Comparison of ENCODE assay signal across 12 cellular contexts in the genomic region with DNA sequence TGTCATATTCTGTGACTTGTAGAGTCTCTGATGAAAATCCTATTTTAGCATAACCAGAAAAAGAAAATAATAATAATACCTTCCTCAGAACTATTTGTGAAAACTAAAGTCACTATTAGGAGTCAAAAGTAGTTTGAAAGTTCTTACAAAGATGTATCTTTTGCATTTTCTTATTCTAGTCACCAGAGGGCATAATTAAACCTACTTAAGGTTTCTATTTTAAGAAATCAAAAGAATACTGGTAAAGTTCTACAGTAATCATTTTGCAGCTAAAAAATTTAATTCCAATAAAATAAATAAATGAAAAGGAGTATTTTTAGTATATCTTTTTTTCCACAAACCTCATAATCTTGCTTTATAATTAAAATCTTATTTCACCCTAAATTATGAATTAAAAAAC. TPM values are rescaled to one million over a fixed set of nuclear protein-coding genes. Genes with fewer than 3 reads are reported as not detected.
DNase-seq lines count a peak whose midpoint lies in the region; ATAC-seq and TF ChIP-seq lines count a peak whose summit lies in the region.
"Had no signal": no experiment of that assay in that cellular context is flagged by ENCODE, and none has a peak within 500 bp of the region (broad histone marks: within the 10 kb centered on the region; RNA-seq: fewer than 3 reads in every experiment).

No MANE protein-coding gene starts in this region.

- H3K9me2 ChIP-seq in Karpas-422 (replicated peaks; ENCODE audit: insufficient read depth, low read length) = no peaks in the 10 kb centered on the region

- H3K4me2 ChIP-seq in Karpas-422 (ENCODE audit: low read depth, low read length, poor library complexity, severe bottlenecking) = no peak overlapping the region

- POLR2A ChIA-PET in CD8-positive, alpha-beta T cell (lab: Charles Lee) = interaction anchor here (0.6 kb wide), 1 partner anchor 237 kb away, joined by 5 read pairs; no protein-coding TSS in a partner anchor

- CTCF ChIA-PET in CD8-positive, alpha-beta T cell (lab: Charles Lee) = interaction anchor here (0.8 to 7.8 kb wide), 13 partner anchors 10 to 680 kb away, joined by 3 to 128 read pairs (median 4); no protein-coding TSS in a partner anchor

- H3K9me3 Mint-ChIP-seq in CD8-positive, alpha-beta T cell = no peaks in the 10 kb centered on the region
- no peaks in the 10 kb centered on the region for H3K9me3 Mint-ChIP-seq in activated T-helper 17 cell treated with anti-CD3 and anti-CD28 coated beads, Interleukin-2, amount 50 U/mL, for 72 hours
- H3K9me3 Mint-ChIP-seq: stimulated activated naive CD8-positive, alpha-beta T cell treated with anti-CD3 and anti-CD28 coated beads, Interleukin-15, Interleukin-2, amounts not matched to agents 100 ng/mL and 50 ng/mL, for 24 hours; T-helper 1 cell treated with Interleukin-12 subunit alpha and Interleukin-12 subunit beta and Interleukin-4 antibody, amounts not matched to agents 30 μg/mL and 1 μg/mL, for 36 hours had no signal

- H3K27me3 Mint-ChIP-seq in CD8-positive, alpha-beta T cell (ENCODE audit: low read depth) = no peaks in the 10 kb centered on the region
- H3K27me3 Mint-ChIP-seq in activated T-helper 17 cell treated with anti-CD3 and anti-CD28 coated beads, Interleukin-2, amount 50 U/mL, for 72 hours = no peaks in the 10 kb centered on the region
- H3K27me3 Mint-ChIP-seq: stimulated activated naive CD8-positive, alpha-beta T cell treated with anti-CD3 and anti-CD28 coated beads, Interleukin-15, Interleukin-2, amounts not matched to agents 100 ng/mL and 50 ng/mL, for 24 hours had no signal

- H3K4me3 Mint-ChIP-seq in CD8-positive, alpha-beta T cell = no peak overlapping the region
- no peak overlapping the region for H3K4me3 Mint-ChIP-seq in activated T-helper 17 cell treated with anti-CD3 and anti-CD28 coated beads, Interleukin-2, amount 50 U/mL, for 72 hours
- H3K4me3 Mint-ChIP-seq: stimulated activated naive CD8-positive, alpha-beta T cell treated with anti-CD3 and anti-CD28 coated beads, Interleukin-15, Interleukin-2, amounts not matched to agents 100 ng/mL and 50 ng/mL, for 24 hours; T-helper 1 cell treated with Interleukin-12 subunit alpha and Interleukin-12 subunit beta and Interleukin-4 antibody, amounts not matched to agents 30 μg/mL and 1 μg/mL, for 36 hours had no signal

- no peaks in the 10 kb centered on the region for H4K20me1 ChIP-seq in Karpas-422 (ENCODE audit: insufficient read depth, low read depth, low read length)

- no peak for DNase-seq in CD8-positive, alpha-beta T cell
- DNase-seq in Karpas-422 (peak; percentile 48), kidney glomerular epithelial cell (lab: John Stamatoyannopoulos, UW) (peak; percentile 29)
- DNase-seq in stimulated activated CD4-positive, alpha-beta T cell treated with anti-CD3 and anti-CD28 coated beads, Interleukin-2, amount 100 ng/mL, for 48 hours = no peak
- no peak for DNase-seq in stimulated activated CD4-positive, alpha-beta T cell treated with anti-CD3 and anti-CD28 coated beads, Interleukin-12 subunit alpha, Interleukin-12 subunit beta, amount 100 ng/mL, for 4 hours
- no peak for DNase-seq in activated CD4-positive, alpha-beta T cell treated with anti-CD3 and anti-CD28 coated beads, Interleukin-2, amount 50 U/mL, for 48 hours
- DNase-seq: activated gamma-delta T cell, NCI-H2029 had no signal

- intact Hi-C loops in CD8-positive, alpha-beta T cell (cut with DNase I, micrococcal nuclease) = loop anchor here (1.0 to 10.0 kb wide), 3 partner anchors 147 to 681 kb away; no protein-coding TSS in a partner anchor

- H3K36me3 Mint-ChIP-seq in CD8-positive, alpha-beta T cell = no peaks in the 10 kb centered on the region
- no peaks in the 10 kb centered on the region for H3K36me3 Mint-ChIP-seq in activated T-helper 17 cell treated with anti-CD3 and anti-CD28 coated beads, Interleukin-2, amount 50 U/mL, for 72 hours (ENCODE audit: low read depth)

- H3K9me3 ChIP-seq in CD8-positive, alpha-beta T cell (ENCODE audit: low read length) = no peaks in the 10 kb centered on the region
- H3K9me3 ChIP-seq in Karpas-422 (ENCODE audit: low read length) = no peaks in the 10 kb centered on the region

- H3K36me3 ChIP-seq in CD8-positive, alpha-beta T cell (ENCODE audit: insufficient read depth, low read length) = no peaks in the 10 kb centered on the region
- no peaks in the 10 kb centered on the region for H3K36me3 ChIP-seq in Karpas-422 (ENCODE audit: insufficient read depth, low read length)

- no peak overlapping the region for H2AFZ ChIP-seq in Karpas-422 (ENCODE audit: low read length)

- no peak overlapping the region for H3K9ac ChIP-seq in Karpas-422 (ENCODE audit: low read length)

- no peak overlapping the region for H3K4me3 ChIP-seq in CD8-positive, alpha-beta T cell (ENCODE audit: low read depth, low read length)
- no peak overlapping the region for H3K4me3 ChIP-seq in Karpas-422 (ENCODE audit: low read length)

- H3K4me1 ChIP-seq in CD8-positive, alpha-beta T cell (ENCODE audit: insufficient read depth, low read length) = no peaks in the 10 kb centered on the region
- H3K4me1 ChIP-seq in Karpas-422 (ENCODE audit: low read length) = peaks cover 4% of the 10 kb centered on the region

- peaks cover 6% of the 10 kb centered on the region for H3K4me1 Mint-ChIP-seq in CD8-positive, alpha-beta T cell (ENCODE audit: low read depth)
- H3K4me1 Mint-ChIP-seq in activated T-helper 17 cell treated with anti-CD3 and anti-CD28 coated beads, Interleukin-2, amount 50 U/mL, for 72 hours = peaks cover 4% of the 10 kb centered on the region

- no peak overlapping the region for H3K27ac ChIP-seq in CD8-positive, alpha-beta T cell (ENCODE audit: low read depth, low read length)
- H3K27ac ChIP-seq in Karpas-422 (ENCODE audit: low read length) = no peak overlapping the region
- no peak overlapping the region for H3K27ac ChIP-seq in VCaP

- H3K27ac Mint-ChIP-seq in CD8-positive, alpha-beta T cell = no peak overlapping the region
- no peak overlapping the region for H3K27ac Mint-ChIP-seq in activated T-helper 17 cell treated with anti-CD3 and anti-CD28 coated beads, Interleukin-2, amount 50 U/mL, for 72 hours
- H3K27ac Mint-ChIP-seq: stimulated activated naive CD8-positive, alpha-beta T cell treated with anti-CD3 and anti-CD28 coated beads, Interleukin-15, Interleukin-2, amounts not matched to agents 100 ng/mL and 50 ng/mL, for 24 hours; T-helper 1 cell treated with Interleukin-12 subunit alpha and Interleukin-12 subunit beta and Interleukin-4 antibody, amounts not matched to agents 30 μg/mL and 1 μg/mL, for 36 hours had no signal

- no peaks in the 10 kb centered on the region for H3K79me2 ChIP-seq in Karpas-422 (ENCODE audit: low read length)

- ATAC-seq in CD8-positive, alpha-beta T cell = no peak
- no peak for ATAC-seq in activated T-helper 17 cell treated with anti-CD3 and anti-CD28 coated beads, Interleukin-2, amount 50 U/mL, for 72 hours (replicated peaks)

- peak; percentile 49 for TF ChIP-seq CTCF in CD8-positive, alpha-beta T cell (IDR thresholded peaks at IDR 0.05)
- peak; percentile 54 for TF ChIP-seq CTCF in VCaP (conservative IDR thresholded peaks at IDR 0.05)

- no peaks in the 10 kb centered on the region for H3K27me3 ChIP-seq in CD8-positive, alpha-beta T cell (ENCODE audit: insufficient read depth, low read length)
- H3K27me3 ChIP-seq in Karpas-422 (ENCODE audit: low read length) = no peaks in the 10 kb centered on the region

RNA-seq across cellular contexts. Expression of gene MCM9, which starts 28.0 kb away (rescaled TPM):
- total RNA-seq in CD8-positive, alpha-beta T cell = 10 to 100 TPM; 32.9 to 34.1 TPM
- total RNA-seq in Karpas-422 (2014; rRNA removed; shearing (Covaris generic); ENCODE audit: low replicate concordance) = 17.8 and 17.9 TPM in 2 replicates
- total RNA-seq in activated T-helper 17 cell treated with anti-CD3 and anti-CD28 coated beads, Interleukin-2, amount 50 U/mL, for 72 hours = 10 to 100 TPM; 12.8 to 21.7 TPM

Comparison
In these comparisons a context has a peak if more than half of its experiments do, and no peak if none do; other contexts are left out.
1. DNase-seq: peak in Karpas-422 (single experiment) and kidney glomerular epithelial cell (single experiment); none in CD8-positive, alpha-beta T cell (0 of 7), stimulated activated CD4-positive, alpha-beta T cell treated with anti-CD3 and anti-CD28 coated beads, Interleukin-2, amount 100 ng/mL, for 48 hours (0 of 2), stimulated activated CD4-positive, alpha-beta T cell treated with anti-CD3 and anti-CD28 coated beads, Interleukin-12 subunit alpha, Interleukin-12 subunit beta, amount 100 ng/mL, for 4 hours (single experiment) and activated CD4-positive, alpha-beta T cell treated with anti-CD3 and anti-CD28 coated beads, Interleukin-2, amount 50 U/mL, for 48 hours (0 of 2).